17 cellular contexts compared by ENCODE assay signal in genomic region chr2:74017181-74017580, GRCh38. TPM values are rescaled to one million over a fixed set of nuclear protein-coding genes. Genes with fewer than 3 reads are reported as not detected.
A peak's percentile ranks its signal among the peaks of the same experiment; 100 is the strongest.
DNase-seq lines count a peak whose midpoint lies in the region; ATAC-seq and TF ChIP-seq lines count a peak whose summit lies in the region.
"Had no signal": no experiment of that assay in that cellular context is flagged by ENCODE, and none has a peak within 500 bp of the region (broad histone marks: within the 10 kb centered on the region; RNA-seq: fewer than 3 reads in every experiment).

No MANE protein-coding gene starts in this region.

- H3K9me3 Mint-ChIP-seq in activated naive CD4-positive, alpha-beta T cell treated with anti-CD3 and anti-CD28 coated beads, Interleukin-2, amount 50 U/mL, for 72 hours: no peaks in the 10 kb centered on the region
- H3K9me3 Mint-ChIP-seq in type B pancreatic cell (no peaks in the 10 kb centered on the region), Calu3 (ENCODE audit: low read depth, unreplicated experiment) (no peaks in the 10 kb centered on the region)
- H3K9me3 Mint-ChIP-seq: activated CD4-positive, alpha-beta T cell treated with anti-CD3 and anti-CD28 coated beads, Interleukin-2, amount 10 ng/mL, durations not matched to agents 24 days and 14 days; activated T-cell treated with anti-CD3 and anti-CD28 coated beads, Interleukin-2, amount 50 U/mL, for 24 hours; stimulated activated naive CD8-positive, alpha-beta T cell treated with anti-CD3 and anti-CD28 coated beads, Interleukin-15, Interleukin-2, amounts not matched to agents 100 ng/mL and 50 ng/mL, for 24 hours had no signal

- peak; percentile 50 to 69 for ATAC-seq in activated naive CD4-positive, alpha-beta T cell treated with anti-CD3 and anti-CD28 coated beads, Interleukin-2, amount 50 U/mL, for 72 hours
- peak; percentile 51 for ATAC-seq in GM21619 (IDR thresholded peaks at IDR 0.05; ENCODE audit: unreplicated experiment)
- ATAC-seq in HG03442 (IDR thresholded peaks at IDR 0.05; ENCODE audit: unreplicated experiment): peak; percentile 52
- ATAC-seq: HCT116, left ventricle myocardium superior, PC-3 had no signal

- H3K4me3 Mint-ChIP-seq in type B pancreatic cell (no peak overlapping the region), Calu3 (ENCODE audit: low read depth, unreplicated experiment) (no peak overlapping the region)
- H3K4me3 Mint-ChIP-seq: activated CD4-positive, alpha-beta T cell treated with anti-CD3 and anti-CD28 coated beads, Interleukin-2, amount 10 ng/mL, durations not matched to agents 24 days and 14 days; activated T-cell treated with anti-CD3 and anti-CD28 coated beads, Interleukin-2, amount 50 U/mL, for 24 hours; stimulated activated naive CD8-positive, alpha-beta T cell treated with anti-CD3 and anti-CD28 coated beads, Interleukin-15, Interleukin-2, amounts not matched to agents 100 ng/mL and 50 ng/mL, for 24 hours had no signal

- TF ChIP-seq CTCF in type B pancreatic cell (conservative IDR thresholded peaks at IDR 0.05): no peak
- TF ChIP-seq CTCF in Calu3 (IDR thresholded peaks at IDR 0.05; ENCODE audit: unreplicated experiment): no peak

- DNase-seq in activated naive CD4-positive, alpha-beta T cell treated with anti-CD3 and anti-CD28 coated beads, Interleukin-2, amount 50 U/mL, for 72 hours (ENCODE audit: low spot score in 2 of 2): no peak
- DNase-seq in activated naive CD4-positive, alpha-beta T cell (lab: John Stamatoyannopoulos, UW): no peak
- peak; percentile 16 for DNase-seq in type B pancreatic cell (ENCODE audit: extremely low spot score, unreplicated experiment)
- DNase-seq in KG1 (lab: John Stamatoyannopoulos, UW): no peak
- no peak for DNase-seq in Calu3
- DNase-seq in dermis blood vessel endothelial cell: no peak
- DNase-seq: activated CD4-positive, alpha-beta T cell treated with anti-CD3 and anti-CD28 coated beads, Interleukin-2, amount 10 ng/mL, durations not matched to agents 24 days and 14 days; activated T-cell treated with anti-CD3 and anti-CD28 coated beads, Interleukin-2, amount 50 U/mL, for 24 hours; amygdala; left ventricle myocardium superior; NCI-H187 treated with DMSO at 0.1 percent for 48 hours; NCI-H524; PC-3 had no signal

- BruUV-seq in Calu3 (replicated peaks; lab: Mats Ljungman, UMichigan): no TSS peak

- CTCF ChIA-PET in Calu3 (lab: Charles Lee): interaction anchor here (0.5 to 0.6 kb wide), 2 partner anchors 47 to 287 kb away, joined by 5 to 6 read pairs; no protein-coding TSS in a partner anchor

- H3K36me3 Mint-ChIP-seq in activated naive CD4-positive, alpha-beta T cell treated with anti-CD3 and anti-CD28 coated beads, Interleukin-2, amount 50 U/mL, for 72 hours: no peaks in the 10 kb centered on the region
- H3K36me3 Mint-ChIP-seq in type B pancreatic cell (peaks cover 15% of the 10 kb centered on the region), Calu3 (ENCODE audit: insufficient read depth, unreplicated experiment) (peaks cover 3% of the 10 kb centered on the region)

- H3K27me3 Mint-ChIP-seq in type B pancreatic cell (no peaks in the 10 kb centered on the region), Calu3 (ENCODE audit: unreplicated experiment) (no peaks in the 10 kb centered on the region)
- H3K27me3 Mint-ChIP-seq: activated CD4-positive, alpha-beta T cell treated with anti-CD3 and anti-CD28 coated beads, Interleukin-2, amount 10 ng/mL, durations not matched to agents 24 days and 14 days; activated T-cell treated with anti-CD3 and anti-CD28 coated beads, Interleukin-2, amount 50 U/mL, for 24 hours; stimulated activated naive CD8-positive, alpha-beta T cell treated with anti-CD3 and anti-CD28 coated beads, Interleukin-15, Interleukin-2, amounts not matched to agents 100 ng/mL and 50 ng/mL, for 24 hours had no signal

- intact Hi-C loops in Calu3 (cut with micrococcal nuclease; ENCODE audit: unreplicated experiment): no loop called here

- H3K4me1 Mint-ChIP-seq in type B pancreatic cell (ENCODE audit: unreplicated experiment) (peaks cover 27% of the 10 kb centered on the region), Calu3 (ENCODE audit: low read depth, unreplicated experiment) (no peaks in the 10 kb centered on the region)

- no peak overlapping the region for H3K27ac Mint-ChIP-seq in activated naive CD4-positive, alpha-beta T cell treated with anti-CD3 and anti-CD28 coated beads, Interleukin-2, amount 50 U/mL, for 72 hours
- no peak overlapping the region for H3K27ac Mint-ChIP-seq in type B pancreatic cell
- H3K27ac Mint-ChIP-seq in Calu3 (ENCODE audit: unreplicated experiment): no peak overlapping the region
- H3K27ac Mint-ChIP-seq: activated CD4-positive, alpha-beta T cell treated with anti-CD3 and anti-CD28 coated beads, Interleukin-2, amount 10 ng/mL, durations not matched to agents 24 days and 14 days; activated T-cell treated with anti-CD3 and anti-CD28 coated beads, Interleukin-2, amount 50 U/mL, for 24 hours; stimulated activated naive CD8-positive, alpha-beta T cell treated with anti-CD3 and anti-CD28 coated beads, Interleukin-15, Interleukin-2, amounts not matched to agents 100 ng/mL and 50 ng/mL, for 24 hours had no signal

RNA-seq across cellular contexts. Expression of gene TET3, which starts 32.5 kb away (rescaled TPM):
- 10 to 100 TPM; 15.9 to 24.7 TPM for total RNA-seq in activated naive CD4-positive, alpha-beta T cell treated with anti-CD3 and anti-CD28 coated beads, Interleukin-2, amount 50 U/mL, for 72 hours
- total RNA-seq in type B pancreatic cell (ENCODE audit: low replicate concordance) (34.6 and 71.5 TPM in 2 replicates), Calu3 (2022) (23.3 and 24.4 TPM in 2 replicates), dermis blood vessel endothelial cell (7.0 and 8.7 TPM in 2 replicates)
